In genomic region chr22:38314140-38314991, GRCh38 we compare ENCODE assay signal across 7 cellular contexts. TPM values are rescaled to one million over a fixed set of nuclear protein-coding genes. Genes with fewer than 3 reads are reported as not detected.
DNase-seq lines count a peak whose midpoint lies in the region; ATAC-seq and TF ChIP-seq lines count a peak whose summit lies in the region.

No MANE protein-coding gene starts in this region.

- TF ChIP-seq EP300 in suprapubic skin (IDR thresholded peaks at IDR 0.05): no peak

- 40% methylated on average over 15 of the region's 19 CpGs for WGBS in suprapubic skin

- no peak for ATAC-seq in activated naive CD8-positive, alpha-beta T cell treated with anti-CD3 and anti-CD28 coated beads, Interleukin-2, amount 10 ng/mL, durations not matched to agents 7 days and 5 days (ENCODE audit: low read depth)

- POLR2A ChIA-PET in activated naive CD8-positive, alpha-beta T cell treated with anti-CD3 and anti-CD28 coated beads, Interleukin-2, amount 10 ng/mL, durations not matched to agents 7 days and 5 days (lab: Charles Lee): interaction anchor here (0.5 to 1.2 kb wide), 5 partner anchors 9 to 1782 kb away, joined by 3 to 6 read pairs (median 3); partner anchors contain the start of gene MAFF

- TF ChIP-seq CTCF in HFF-Myc (IDR thresholded peaks at IDR 0.05; ENCODE audit: low read depth, low read length, missing control alignments): no peak
- no peak for TF ChIP-seq CTCF in suprapubic skin (IDR thresholded peaks at IDR 0.05)

- no peaks in the 10 kb centered on the region for H3K9me3 Mint-ChIP-seq in activated naive CD8-positive, alpha-beta T cell treated with anti-CD3 and anti-CD28 coated beads, Interleukin-2, amount 10 ng/mL, durations not matched to agents 7 days and 5 days

- H3K4me3 Mint-ChIP-seq in activated naive CD8-positive, alpha-beta T cell treated with anti-CD3 and anti-CD28 coated beads, Interleukin-2, amount 10 ng/mL, durations not matched to agents 7 days and 5 days: peak overlapping the region; percentile 90

- H3K9me3 ChIP-seq in suprapubic skin: no peaks in the 10 kb centered on the region

- peaks cover 1% of the 10 kb centered on the region for H3K36me3 Mint-ChIP-seq in activated naive CD8-positive, alpha-beta T cell treated with anti-CD3 and anti-CD28 coated beads, Interleukin-2, amount 10 ng/mL, durations not matched to agents 7 days and 5 days

- H3K4me1 ChIP-seq in suprapubic skin: peaks cover 90% of the 10 kb centered on the region

- H3K27ac Mint-ChIP-seq in activated naive CD8-positive, alpha-beta T cell treated with anti-CD3 and anti-CD28 coated beads, Interleukin-2, amount 10 ng/mL, durations not matched to agents 7 days and 5 days: peak overlapping the region; percentile 80

- H3K27me3 ChIP-seq in suprapubic skin: no peaks in the 10 kb centered on the region

- H3K4me3 ChIP-seq in HFF-Myc (replicated peaks; ENCODE audit: low read depth, low read length) (peak overlapping the region; percentile 86), suprapubic skin (peak overlapping the region; percentile 90)

- DNase-seq in HFF-Myc (ENCODE audit: extremely low read depth, low read depth) (no peak), iris pigment epithelial cell (ENCODE audit: low read depth) (peak; percentile 56), suprapubic skin (ENCODE audit: low spot score in 2 of 2) (no peak), NCI-H128 (lab: John Stamatoyannopoulos, UW; ENCODE audit: unreplicated experiment) (no peak), DMS114 treated with DMSO at 0.1 percent for 48 hours (lab: John Stamatoyannopoulos, UW; ENCODE audit: unreplicated experiment) (no peak), NCI-H2107 treated with DMSO at 0.1 percent for 48 hours (lab: John Stamatoyannopoulos, UW; ENCODE audit: unreplicated experiment) (no peak)
- no peak for DNase-seq in activated naive CD8-positive, alpha-beta T cell treated with anti-CD3 and anti-CD28 coated beads, Interleukin-2, amount 10 ng/mL, durations not matched to agents 7 days and 5 days

- peak overlapping the region; percentile 99 for H3K27ac ChIP-seq in suprapubic skin

- no peaks in the 10 kb centered on the region for H3K27me3 Mint-ChIP-seq in activated naive CD8-positive, alpha-beta T cell treated with anti-CD3 and anti-CD28 coated beads, Interleukin-2, amount 10 ng/mL, durations not matched to agents 7 days and 5 days

- TF ChIP-seq POLR2A in suprapubic skin (IDR thresholded peaks at IDR 0.05): no peak

- peaks cover 38% of the 10 kb centered on the region for H3K4me1 Mint-ChIP-seq in activated naive CD8-positive, alpha-beta T cell treated with anti-CD3 and anti-CD28 coated beads, Interleukin-2, amount 10 ng/mL, durations not matched to agents 7 days and 5 days

- H3K36me3 ChIP-seq in suprapubic skin: peaks cover 6% of the 10 kb centered on the region

RNA-seq across cellular contexts. Expression of gene CSNK1E, which starts 2.9 kb away (rescaled TPM):
- 10 to 100 TPM; 98.5 to 99.3 TPM for total RNA-seq in activated naive CD8-positive, alpha-beta T cell treated with anti-CD3 and anti-CD28 coated beads, Interleukin-2, amount 10 ng/mL, durations not matched to agents 7 days and 5 days
- total RNA-seq in suprapubic skin: 100 to 1,000 TPM; 112 to 246 (median 160) TPM

RNA-seq across cellular contexts. Expression of gene TMEM184B, which starts 41.6 kb away (rescaled TPM):
- total RNA-seq in activated naive CD8-positive, alpha-beta T cell treated with anti-CD3 and anti-CD28 coated beads, Interleukin-2, amount 10 ng/mL, durations not matched to agents 7 days and 5 days: 10 to 100 TPM; 29.7 to 31.5 TPM
- total RNA-seq in suprapubic skin: 10 to 100 TPM; 41.5 to 54.9 (median 46.0) TPM
